In the genomic region with DNA sequence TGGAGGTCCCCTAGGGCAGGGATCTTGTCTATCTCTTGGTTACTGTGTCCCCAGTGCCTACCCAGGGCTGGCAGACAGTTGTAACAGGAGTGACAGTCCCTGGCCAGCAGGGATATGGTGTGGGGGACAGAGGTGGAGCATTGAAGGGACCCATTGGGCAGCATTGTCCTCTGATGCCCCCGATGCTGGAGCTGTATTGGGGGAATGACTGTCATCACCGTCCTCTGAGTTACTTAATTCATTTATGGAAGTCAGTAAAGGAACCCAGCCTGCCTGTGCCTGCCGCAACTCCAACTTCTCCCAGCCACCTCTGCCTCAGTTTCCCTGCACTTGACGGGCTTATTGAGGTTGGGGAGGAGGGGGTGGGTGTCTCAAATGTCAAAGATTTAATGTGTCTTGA, we compare ENCODE assay signal across 10 cellular contexts. TPM values are rescaled to one million over a fixed set of nuclear protein-coding genes. Genes with fewer than 3 reads are reported as not detected.
DNase-seq lines count a peak whose midpoint lies in the region; ATAC-seq and TF ChIP-seq lines count a peak whose summit lies in the region.
"Had no signal": no experiment of that assay in that cellular context is flagged by ENCODE, and none has a peak within 500 bp of the region (broad histone marks: within the 10 kb centered on the region; RNA-seq: fewer than 3 reads in every experiment).

No MANE protein-coding gene starts in this region.

- peaks cover 44% of the 10 kb centered on the region for H3K4me1 Mint-ChIP-seq in central memory CD8-positive, alpha-beta T cell
- peaks cover 15 to 22% of the 10 kb centered on the region in 2 donors for H3K4me1 Mint-ChIP-seq in natural killer cell treated with Interleukin-12 subunit alpha and Interleukin-12 subunit beta and Interleukin-15 and Interleukin-18, amount 100 ng/mL, for 72 hours (ENCODE audit: low read depth in 2 of 2)
- H3K4me1 Mint-ChIP-seq in activated naive CD8-positive, alpha-beta T cell treated with anti-CD3 and anti-CD28 coated beads, Interleukin-2, amount 50 U/mL, for 24 hours: peaks cover 47% of the 10 kb centered on the region
- H3K4me1 Mint-ChIP-seq: neural crest cell had no signal

- 68% methylated on average over 4 of the region's 4 CpGs for WGBS in right lobe of liver (ENCODE audit: insufficient coverage, low coverage, low lambda C conversion rate, missing lambda C conversion rate)

- TF ChIP-seq POLR2A in vagina (IDR thresholded peaks at IDR 0.05) (no peak), right lobe of liver (IDR thresholded peaks at IDR 0.05) (no peak)

- no peaks in the 10 kb centered on the region for H3K9me3 Mint-ChIP-seq in central memory CD8-positive, alpha-beta T cell
- H3K9me3 Mint-ChIP-seq in natural killer cell treated with Interleukin-12 subunit alpha and Interleukin-12 subunit beta and Interleukin-15 and Interleukin-18, amount 100 ng/mL, for 72 hours: no peaks in the 10 kb centered on the region
- H3K9me3 Mint-ChIP-seq in activated naive CD8-positive, alpha-beta T cell treated with anti-CD3 and anti-CD28 coated beads, Interleukin-2, amount 50 U/mL, for 24 hours: no peaks in the 10 kb centered on the region
- H3K9me3 Mint-ChIP-seq: neural crest cell had no signal

- peaks cover 45% of the 10 kb centered on the region for H3K4me1 ChIP-seq in left ventricle myocardium inferior
- H3K4me1 ChIP-seq in vagina: peaks cover 33% of the 10 kb centered on the region
- H3K4me1 ChIP-seq in right lobe of liver: no peaks in the 10 kb centered on the region

- peak overlapping the region; percentile 78 for H3K4me3 Mint-ChIP-seq in central memory CD8-positive, alpha-beta T cell
- H3K4me3 Mint-ChIP-seq in natural killer cell treated with Interleukin-12 subunit alpha and Interleukin-12 subunit beta and Interleukin-15 and Interleukin-18, amount 100 ng/mL, for 72 hours: peak overlapping the region; percentile 34
- H3K4me3 Mint-ChIP-seq in activated naive CD8-positive, alpha-beta T cell treated with anti-CD3 and anti-CD28 coated beads, Interleukin-2, amount 50 U/mL, for 24 hours: no peak overlapping the region
- H3K4me3 Mint-ChIP-seq: neural crest cell had no signal

- peaks cover 48% of the 10 kb centered on the region for H3K36me3 Mint-ChIP-seq in central memory CD8-positive, alpha-beta T cell (ENCODE audit: insufficient read depth)
- no peaks in the 10 kb centered on the region for H3K36me3 Mint-ChIP-seq in natural killer cell treated with Interleukin-12 subunit alpha and Interleukin-12 subunit beta and Interleukin-15 and Interleukin-18, amount 100 ng/mL, for 72 hours
- peaks cover 12% of the 10 kb centered on the region for H3K36me3 Mint-ChIP-seq in activated naive CD8-positive, alpha-beta T cell treated with anti-CD3 and anti-CD28 coated beads, Interleukin-2, amount 50 U/mL, for 24 hours (ENCODE audit: low read depth)

- H3K27me3 Mint-ChIP-seq in central memory CD8-positive, alpha-beta T cell: peaks cover 10% of the 10 kb centered on the region
- peaks cover 0 to 11% of the 10 kb centered on the region in 2 donors for H3K27me3 Mint-ChIP-seq in natural killer cell treated with Interleukin-12 subunit alpha and Interleukin-12 subunit beta and Interleukin-15 and Interleukin-18, amount 100 ng/mL, for 72 hours
- peaks cover 22% of the 10 kb centered on the region for H3K27me3 Mint-ChIP-seq in activated naive CD8-positive, alpha-beta T cell treated with anti-CD3 and anti-CD28 coated beads, Interleukin-2, amount 50 U/mL, for 24 hours

- DNase-seq in left ventricle myocardium inferior: no peak
- no peak for DNase-seq in left cardiac atrium
- DNase-seq in central memory CD8-positive, alpha-beta T cell (ENCODE audit: low spot score in 2 of 2): no peak
- no peak for DNase-seq in natural killer cell treated with Interleukin-12 subunit alpha and Interleukin-12 subunit beta and Interleukin-15 and Interleukin-18, amount 100 ng/mL, for 72 hours (ENCODE audit: low spot score)
- DNase-seq in vagina (ENCODE audit: extremely low spot score in 2 of 2): no peak
- no peak for DNase-seq in activated naive CD8-positive, alpha-beta T cell treated with anti-CD3 and anti-CD28 coated beads, Interleukin-2, amount 50 U/mL, for 24 hours
- DNase-seq in right lobe of liver: no peak
- DNase-seq: foreskin melanocyte had no signal

- TF ChIP-seq CTCF in left ventricle myocardium inferior (IDR thresholded peaks at IDR 0.05; ENCODE audit: borderline replicate concordance) (no peak), vagina (IDR thresholded peaks at IDR 0.05) (no peak), right lobe of liver (IDR thresholded peaks at IDR 0.05) (no peak)

- H3K27ac Mint-ChIP-seq in central memory CD8-positive, alpha-beta T cell (ENCODE audit: low read depth): peak overlapping the region; percentile 99
- no peak overlapping the region for H3K27ac Mint-ChIP-seq in natural killer cell treated with Interleukin-12 subunit alpha and Interleukin-12 subunit beta and Interleukin-15 and Interleukin-18, amount 100 ng/mL, for 72 hours
- no peak overlapping the region for H3K27ac Mint-ChIP-seq in activated naive CD8-positive, alpha-beta T cell treated with anti-CD3 and anti-CD28 coated beads, Interleukin-2, amount 50 U/mL, for 24 hours

- intact Hi-C loops in left ventricle myocardium inferior (cut with micrococcal nuclease): no loop called here
- intact Hi-C loops in left cardiac atrium (cut with DNase I): loop anchor here in 1 of 2 donors (5.0 kb wide), 1 partner anchor 36 kb away; no protein-coding TSS in a partner anchor
- intact Hi-C loops in vagina (cut with DNase I): loop anchor here (10.0 kb wide), 1 partner anchor 69 kb away; no protein-coding TSS in a partner anchor
- intact Hi-C loops in right lobe of liver (cut with DNase I): no loop called here

- H3K4me3 ChIP-seq in left ventricle myocardium inferior (no peak overlapping the region), vagina (no peak overlapping the region), right lobe of liver (no peak overlapping the region)

- ATAC-seq in left cardiac atrium: no peak
- ATAC-seq in central memory CD8-positive, alpha-beta T cell (replicated peaks; ENCODE audit: extremely low read depth, poor library complexity, severe bottlenecking): no peak
- no peak for ATAC-seq in natural killer cell treated with Interleukin-12 subunit alpha and Interleukin-12 subunit beta and Interleukin-15 and Interleukin-18, amount 100 ng/mL, for 72 hours
- no peak for ATAC-seq in HG03045 (IDR thresholded peaks at IDR 0.05; ENCODE audit: unreplicated experiment)
- ATAC-seq in activated naive CD8-positive, alpha-beta T cell treated with anti-CD3 and anti-CD28 coated beads, Interleukin-2, amount 50 U/mL, for 24 hours: no peak
- no peak for ATAC-seq in right lobe of liver

- H3K36me3 ChIP-seq in left ventricle myocardium inferior (peaks cover 28% of the 10 kb centered on the region), vagina (peaks cover 0 to 19% of the 10 kb centered on the region in 2 donors), right lobe of liver (peaks cover 0 to 8% (median 1%) of the 10 kb centered on the region in 4 donors)

- H3K9me3 ChIP-seq in left ventricle myocardium inferior (replicated peaks): no peaks in the 10 kb centered on the region
- H3K9me3 ChIP-seq in vagina: no peaks in the 10 kb centered on the region
- no peaks in the 10 kb centered on the region for H3K9me3 ChIP-seq in right lobe of liver

- H3K27ac ChIP-seq in left ventricle myocardium inferior (replicated peaks) (peak overlapping the region; percentile 96), vagina (peak overlapping the region; percentile 97), right lobe of liver (no peak overlapping the region)

- H3K27me3 ChIP-seq in left ventricle myocardium inferior (ENCODE audit: low read depth): no peaks in the 10 kb centered on the region
- H3K27me3 ChIP-seq in vagina: no peaks in the 10 kb centered on the region
- no peaks in the 10 kb centered on the region for H3K27me3 ChIP-seq in right lobe of liver

RNA-seq across cellular contexts. Expression of a gene that starts 1.1 kb away (rescaled TPM):
- total RNA-seq in left ventricle myocardium inferior: 65.2 TPM
- total RNA-seq in left cardiac atrium: 10 to 100 TPM; 66.4 to 77.5 TPM
- 1 to 10 TPM; 3.4 to 6.7 TPM for total RNA-seq in natural killer cell treated with Interleukin-12 subunit alpha and Interleukin-12 subunit beta and Interleukin-15 and Interleukin-18, amount 100 ng/mL, for 72 hours
- 252 TPM for total RNA-seq in vagina
- total RNA-seq in right lobe of liver: 10 to 100 TPM in 1 of 6 experiments, 1 to 10 TPM in 5; 3.7 to 10.1 (median 4.8) TPM

Comparison
In these comparisons a context has a peak if more than half of its experiments do, and no peak if none do; other contexts are left out.
1. H3K27ac ChIP-seq: peak in left ventricle myocardium inferior (single experiment) and vagina (single experiment); none in right lobe of liver (0 of 3).